ENCODE assay signal across 22 cellular contexts in the genomic region with DNA sequence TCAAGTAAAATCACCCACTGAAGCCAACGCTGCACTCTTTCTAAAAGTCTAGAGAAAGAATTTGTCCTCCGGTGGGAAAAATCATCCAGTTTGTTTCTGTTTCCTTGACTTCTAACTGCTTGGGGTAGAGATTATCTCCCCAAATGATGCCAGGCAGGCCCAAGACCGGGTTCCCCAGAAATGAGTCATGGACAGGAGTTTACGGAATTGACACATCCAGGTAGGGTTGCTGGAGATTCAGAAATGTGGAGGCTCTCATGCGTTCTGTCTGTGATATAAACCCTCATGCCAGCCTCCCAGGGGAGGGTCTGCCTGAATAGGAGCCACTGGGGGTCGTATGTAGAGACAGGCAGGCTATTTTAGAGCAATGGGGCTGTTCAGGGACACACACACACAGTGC.
"Had no signal": no experiment of that assay in that cellular context is flagged by ENCODE, and none has a peak within 500 bp of the region (broad histone marks: within the 10 kb centered on the region; RNA-seq: fewer than 3 reads in every experiment).

No MANE protein-coding gene starts in this region.

- H3K9me3 ChIP-seq: left ventricle myocardium inferior, psoas muscle, sigmoid colon, testis, tibial nerve had no signal

- H3K4me3 Mint-ChIP-seq: endodermal cell; nephron; stimulated activated naive B cell treated with anti-CD40 and anti-IgM and Interleukin-4, amounts not matched to agents 10 μg/mL and 1 μg/mL and 100 μg/mL, for 72 hours had no signal

- H3K27ac Mint-ChIP-seq: endodermal cell had no signal

- H3K9me3 Mint-ChIP-seq: endodermal cell; nephron; stimulated activated naive B cell treated with anti-CD40 and anti-IgM and Interleukin-4, amounts not matched to agents 10 μg/mL and 1 μg/mL and 100 μg/mL, for 72 hours; stimulated activated naive CD8-positive, alpha-beta T cell treated with anti-CD3 and anti-CD28 coated beads, Interleukin-15, amount 100 ng/mL, for 72 hours had no signal

- H3K27me3 ChIP-seq: foreskin keratinocyte, hepatocyte, sigmoid colon, testis, tibial nerve had no signal

- H3K27ac ChIP-seq: coronary artery, foreskin keratinocyte, hepatocyte, left ventricle myocardium inferior, psoas muscle, sigmoid colon, skin epidermis, testis, tibial nerve had no signal

- H3K79me2 ChIP-seq: hepatocyte had no signal

- DNase-seq: effector CD4-positive, alpha-beta T cell; endodermal cell; erythroblast; foreskin keratinocyte; kidney; left cardiac atrium; left ventricle myocardium inferior; mesenchymal stem cell; midbrain; psoas muscle; stimulated activated CD4-positive, alpha-beta T cell treated with anti-CD3 and anti-CD28 coated beads, Interleukin-2, amount 100 ng/mL, for 24 hours; stimulated activated CD4-positive, alpha-beta T cell treated with anti-CD3 and anti-CD28 coated beads, Interleukin-4, amount 100 ng/mL, for 4 hours; stimulated activated naive B cell treated with anti-CD40 and anti-IgM and Interleukin-4, amounts not matched to agents 10 μg/mL and 1 μg/mL and 100 μg/mL, for 72 hours; stimulated activated naive CD8-positive, alpha-beta T cell treated with anti-CD3 and anti-CD28 coated beads, Interleukin-15, amount 100 ng/mL, for 72 hours; testis had no signal

- H3K36me3 Mint-ChIP-seq: stimulated activated naive B cell treated with anti-CD40 and anti-IgM and Interleukin-4, amounts not matched to agents 10 μg/mL and 1 μg/mL and 100 μg/mL, for 72 hours had no signal

- H3K4me2 ChIP-seq: hepatocyte had no signal

- H3K4me1 Mint-ChIP-seq: stimulated activated naive B cell treated with anti-CD40 and anti-IgM and Interleukin-4, amounts not matched to agents 10 μg/mL and 1 μg/mL and 100 μg/mL, for 72 hours had no signal

- H3K36me3 ChIP-seq: left ventricle myocardium inferior, sigmoid colon, tibial nerve had no signal

- H3K4me3 ChIP-seq: coronary artery, hepatocyte, left ventricle myocardium inferior, lung, psoas muscle, sigmoid colon, skin epidermis, testis, tibial nerve had no signal

- ATAC-seq: foreskin keratinocyte; psoas muscle; stimulated activated naive B cell treated with anti-CD40 and anti-IgM and Interleukin-4, amounts not matched to agents 10 μg/mL and 1 μg/mL and 100 μg/mL, for 72 hours had no signal

- H3K4me1 ChIP-seq: foreskin keratinocyte, left ventricle myocardium inferior, psoas muscle, sigmoid colon had no signal

- H2AFZ ChIP-seq: hepatocyte had no signal
